In genomic region chr10:74072503-74072902, GRCh38 we compare ENCODE assay signal across 19 cellular contexts.
DNase-seq lines count a peak whose midpoint lies in the region; FAIRE-seq and TF ChIP-seq lines count a peak whose summit lies in the region.
"Had no signal": no experiment of that assay in that cellular context is flagged by ENCODE, and none has a peak within 500 bp of the region (broad histone marks: within the 10 kb centered on the region; RNA-seq: fewer than 3 reads in every experiment).

No MANE protein-coding gene starts in this region.

- peak; percentile 96 for FAIRE-seq in H54 (lab: Jason Lieb, UNC)

- no peak overlapping the region for H3K9ac ChIP-seq in colonic mucosa (ENCODE audit: low read depth in 2 of 2, low read length in 2 of 2)

- no peaks in the 10 kb centered on the region for H3K4me1 ChIP-seq in colonic mucosa
- H3K4me1 ChIP-seq: BE2C had no signal

- no peak overlapping the region for H3K4me3 ChIP-seq in colonic mucosa
- H3K4me3 ChIP-seq: dorsolateral prefrontal cortex, left lung had no signal

- H3K36me3 Mint-ChIP-seq in endothelial cell (ENCODE audit: low read depth, unreplicated experiment) = peaks cover 27% of the 10 kb centered on the region

- DNase-seq in H54 (ENCODE audit: insufficient read length, low spot score) (peak; percentile 53), RPMI7951 (ENCODE audit: low read depth) (peak; percentile 26), endothelial cell (ENCODE audit: low spot score) (no peak), renal cortical epithelial cell (ENCODE audit: low read depth) (peak; percentile 62), colonic mucosa (no peak), RPMI8226 (no peak), DMS79 (lab: John Stamatoyannopoulos, UW) (no peak), NCI-H524 treated with DMSO at 0.1 percent for 48 hours (lab: John Stamatoyannopoulos, UW) (no peak)
- DNase-seq: anterior cingulate cortex, BE2C, DMS153, dorsolateral prefrontal cortex, hypothalamus, left lung, naive B cell, NCI-H187, NCI-H510A treated with DMSO at 0.1 percent for 48 hours, retina, substantia nigra had no signal

- H3K27me3 Mint-ChIP-seq in endothelial cell (ENCODE audit: unreplicated experiment) = peaks cover 2% of the 10 kb centered on the region
- H3K27me3 Mint-ChIP-seq: naive B cell had no signal

- intact Hi-C loops in colonic mucosa (cut with DNase I) = no loop called here

- no peak for TF ChIP-seq POLR2A in H54 (IDR thresholded peaks at IDR 0.05; ENCODE audit: low read depth, low read length)

- TF ChIP-seq CTCF in endothelial cell (IDR thresholded peaks at IDR 0.05; ENCODE audit: unreplicated experiment) = no peak
- TF ChIP-seq CTCF in colonic mucosa (IDR thresholded peaks at IDR 0.05) = no peak

- H3K4me1 Mint-ChIP-seq in endothelial cell (ENCODE audit: unreplicated experiment) = peaks cover 2% of the 10 kb centered on the region

- no peak overlapping the region for H3K27ac ChIP-seq in colonic mucosa
- H3K27ac ChIP-seq: dorsolateral prefrontal cortex, left lung had no signal

- H3K9me3 Mint-ChIP-seq in endothelial cell (ENCODE audit: unreplicated experiment) = no peaks in the 10 kb centered on the region
- H3K9me3 Mint-ChIP-seq: naive B cell had no signal

- no peaks in the 10 kb centered on the region for H3K9me3 ChIP-seq in colonic mucosa
- H3K9me3 ChIP-seq: BE2C, left lung had no signal

- H3K36me3 ChIP-seq in colonic mucosa = peaks cover 15% of the 10 kb centered on the region

- peak overlapping the region; percentile 40 for H3K4me3 Mint-ChIP-seq in endothelial cell (ENCODE audit: unreplicated experiment)
- H3K4me3 Mint-ChIP-seq: naive B cell had no signal

- no peak overlapping the region for H3K27ac Mint-ChIP-seq in endothelial cell (ENCODE audit: unreplicated experiment)
- H3K27ac Mint-ChIP-seq: naive B cell had no signal

- no peaks in the 10 kb centered on the region for H3K27me3 ChIP-seq in colonic mucosa
- H3K27me3 ChIP-seq: BE2C, dorsolateral prefrontal cortex, left lung had no signal

Comparison
In these comparisons a context has a peak if more than half of its experiments do, and no peak if none do; other contexts are left out.
1. DNase-seq: peak in H54 (single experiment), RPMI7951 (single experiment) and renal cortical epithelial cell (single experiment); none in endothelial cell (single experiment), colonic mucosa (single experiment), RPMI8226 (single experiment), DMS79 (single experiment) and NCI-H524 treated with DMSO at 0.1 percent for 48 hours (single experiment).